Comparison of ENCODE assay signal across 9 cellular contexts in the genomic region with DNA sequence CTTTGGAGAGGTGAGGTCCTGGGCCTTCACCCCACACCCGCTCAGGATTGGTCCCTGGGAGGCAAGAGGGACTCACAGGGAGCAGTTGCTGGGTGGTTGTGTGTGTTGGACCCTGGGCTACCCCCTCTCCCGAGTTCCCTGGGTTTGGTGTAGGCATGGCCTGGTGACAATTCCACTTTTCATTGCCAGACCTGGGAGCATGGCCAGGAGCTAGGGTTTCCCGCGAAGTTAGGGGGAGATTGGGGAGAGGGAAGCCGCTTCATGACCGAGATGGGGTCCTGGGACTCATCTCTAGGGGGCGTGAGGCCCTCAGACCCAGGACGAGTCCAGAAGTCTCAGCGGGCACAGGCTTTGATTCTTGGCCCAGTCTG. TPM values are rescaled to one million over a fixed set of nuclear protein-coding genes. Genes with fewer than 3 reads are reported as not detected.
DNase-seq lines count a peak whose midpoint lies in the region; ATAC-seq and TF ChIP-seq lines count a peak whose summit lies in the region.
"Had no signal": no experiment of that assay in that cellular context is flagged by ENCODE, and none has a peak within 500 bp of the region (broad histone marks: within the 10 kb centered on the region; RNA-seq: fewer than 3 reads in every experiment).

No MANE protein-coding gene starts in this region.

- H3K27me3 Mint-ChIP-seq in GM23338 (ENCODE audit: insufficient read depth, low read depth, poor library complexity), result peaks cover 30% of the 10 kb centered on the region

- H3K79me2 ChIP-seq in GM23338 (replicated peaks; ENCODE audit: insufficient read depth), result peaks cover 31% of the 10 kb centered on the region

- H3K36me3 Mint-ChIP-seq in GM23338 (ENCODE audit: low read depth), result no peaks in the 10 kb centered on the region

- ATAC-seq in GM23338, result peak; percentile 16
- no peak for ATAC-seq in HG03139 (IDR thresholded peaks at IDR 0.05; ENCODE audit: unreplicated experiment)

- peak overlapping the region; percentile 80 for H2AFZ ChIP-seq in GM23338

- peaks cover 28% of the 10 kb centered on the region for H3K4me1 ChIP-seq in GM23338 (ENCODE audit: insufficient read depth)
- peaks cover 15% of the 10 kb centered on the region for H3K4me1 ChIP-seq in iPS DF 6.9 (ENCODE audit: control insufficient read depth, insufficient read depth, low read length)
- H3K4me1 ChIP-seq in skeletal muscle tissue (ENCODE audit: control insufficient read depth in 3 of 3, insufficient read depth in 3 of 3, low read length in 3 of 3), result peaks cover 62 to 91% (median 75%) of the 10 kb centered on the region in 3 donors

- DNase-seq in GM23338 (ENCODE audit: low spot score) (peak; percentile 55), SK-N-MC (ENCODE audit: low read depth, low spot score) (no peak), iPS DF 6.9 (ENCODE audit: low read depth, low spot score) (no peak), C1 segment of cervical spinal cord (lab: John Stamatoyannopoulos, UW) (no peak), NCI-H187 treated with DMSO at 0.1 percent for 48 hours (lab: John Stamatoyannopoulos, UW) (no peak), SKM-1 treated with dmso at 0.1 percent for 144 hours (lab: John Stamatoyannopoulos, UW; ENCODE audit: unreplicated experiment) (no peak)
- DNase-seq: SHP77 treated with DMSO at 0.1 percent for 48 hours had no signal

- peak overlapping the region; percentile 82 for H3K4me3 Mint-ChIP-seq in GM23338

- no CpG with 5 or more reads among the region's 9 CpGs for whole genome bisulfite sequencing in iPS DF 6.9 (ENCODE audit: insufficient coverage, insufficient read length)

- H3K9me3 ChIP-seq in SK-N-MC (ENCODE audit: low read depth, low read length), result no peaks in the 10 kb centered on the region
- H3K9me3 ChIP-seq in iPS DF 6.9 (ENCODE audit: control insufficient read depth, insufficient read depth, low read length), result no peaks in the 10 kb centered on the region
- no peaks in the 10 kb centered on the region for H3K9me3 ChIP-seq in skeletal muscle tissue (ENCODE audit: control insufficient read depth in 3 of 3, low read length in 3 of 3)

- H3K36me3 ChIP-seq in GM23338 (ENCODE audit: insufficient read depth) (no peaks in the 10 kb centered on the region), SK-N-MC (ENCODE audit: insufficient read depth, low read length) (no peaks in the 10 kb centered on the region), iPS DF 6.9 (ENCODE audit: control insufficient read depth, insufficient read depth, low read length) (no peaks in the 10 kb centered on the region), skeletal muscle tissue (ENCODE audit: control insufficient read depth in 3 of 3, insufficient read depth in 3 of 3, low read length in 3 of 3) (no peaks in the 10 kb centered on the region)

- H3K27ac ChIP-seq in GM23338 (ENCODE audit: low read depth) (no peak overlapping the region), SK-N-MC (no peak overlapping the region), iPS DF 6.9 (ENCODE audit: low read length) (no peak overlapping the region), skeletal muscle tissue (ENCODE audit: low read depth, low read length) (peak overlapping the region; percentile 67)

- H3K27me3 ChIP-seq in GM23338 (ENCODE audit: insufficient read depth), result 0 out of 2 replicates have a peak, but pooled peaks cover 3% of the 10 kb centered on the region
- H3K27me3 ChIP-seq in iPS DF 6.9 (ENCODE audit: control insufficient read depth, insufficient read depth, low read length), result no peaks in the 10 kb centered on the region
- H3K27me3 ChIP-seq in skeletal muscle tissue (ENCODE audit: control insufficient read depth in 3 of 3, insufficient read depth in 3 of 3, low read length in 3 of 3), result no peaks in the 10 kb centered on the region

- H3K9ac ChIP-seq in SK-N-MC (ENCODE audit: insufficient read length) (peak overlapping the region; percentile 62), skeletal muscle tissue (ENCODE audit: low read depth in 1 of 3, low read length in 3 of 3) (peak overlapping the region; percentile 59 to 77 (median 69))

- H3F3A ChIP-seq in GM23338 (replicated peaks; ENCODE audit: low read depth), result peaks cover 10% of the 10 kb centered on the region; the same call in 1 of the 2 replicates

- TF ChIP-seq CTCF in GM23338 (conservative IDR thresholded peaks at IDR 0.05; ENCODE audit: low read depth in 2 of 2), result peak; percentile 55 to 60

- no peaks in the 10 kb centered on the region for H3K9me2 ChIP-seq in GM23338 (ENCODE audit: insufficient read depth)

- H3K4me3 ChIP-seq in GM23338, result peak overlapping the region; percentile 94
- H3K4me3 ChIP-seq in SK-N-MC, result peak overlapping the region; percentile 79
- peak overlapping the region; percentile 89 for H3K4me3 ChIP-seq in iPS DF 6.9 (ENCODE audit: low read length)
- peak overlapping the region; percentile 67 to 72 (median 68) for H3K4me3 ChIP-seq in skeletal muscle tissue (ENCODE audit: low read length in 3 of 3)

- peak overlapping the region; percentile 99 for H3K4me2 ChIP-seq in GM23338

- H3K9me3 Mint-ChIP-seq in GM23338, result no peaks in the 10 kb centered on the region

- H3K4me1 Mint-ChIP-seq in GM23338, result peaks cover 46% of the 10 kb centered on the region

- peaks cover 6% of the 10 kb centered on the region; the same call in 1 of the 2 replicates for H4K20me1 ChIP-seq in GM23338 (replicated peaks; ENCODE audit: insufficient read depth)

- no peak overlapping the region for H3K27ac Mint-ChIP-seq in GM23338

TF ChIP-seq in GM23338, 12 proteins besides CTCF, POLR2A, EP300 and RAD21 (continues in another document):
- TF ChIP-seq ETS1 (IDR thresholded peaks at IDR 0.05), result no peak
- TF ChIP-seq EZH2phosphoT487 (IDR thresholded peaks at IDR 0.05; ENCODE audit: unreplicated experiment), result no peak
- TF ChIP-seq REST (IDR thresholded peaks at IDR 0.05; ENCODE audit: unreplicated experiment), result no peak
- no peak for TF ChIP-seq JUNB (IDR thresholded peaks at IDR 0.05; ENCODE audit: unreplicated experiment)
- TF ChIP-seq NANOG (IDR thresholded peaks at IDR 0.05; ENCODE audit: borderline replicate concordance), result no peak
- TF ChIP-seq EZH2 (IDR thresholded peaks at IDR 0.05; ENCODE audit: low read depth, unreplicated experiment), result no peak

RNA-seq across cellular contexts. Expression of gene PALD1, which starts 0.6 kb away (rescaled TPM):
- total RNA-seq in GM23338 (2014; rRNA removed; shearing (Covaris generic)), result 48.7 and 58.2 TPM in 2 replicates
- 11.1 and 11.9 TPM in 2 replicates for polyA plus RNA-seq in GM23338 (2016; fragmentation: Nextera tagmentation; extraction: Ambion mirVana)
- total RNA-seq in skeletal muscle tissue, result 15.7 TPM

RNA-seq across cellular contexts. Expression of gene NODAL, which starts 37.7 kb away (rescaled TPM):
- 28.4 and 29.9 TPM in 2 replicates for total RNA-seq in GM23338 (2014; rRNA removed; shearing (Covaris generic))
- 11.2 and 12.0 TPM in 2 replicates for polyA plus RNA-seq in GM23338 (2016; fragmentation: Nextera tagmentation; extraction: Ambion mirVana)
- not detected for total RNA-seq in skeletal muscle tissue

Comparison
In these comparisons a context has a peak if more than half of its experiments do, and no peak if none do; other contexts are left out.
1. RNA of gene NODAL, which starts 37.7 kb away (total RNA-seq): 28.4 to 29.9 TPM in GM23338; not detected in skeletal muscle tissue (single experiment); every median in the first group is over 10 times any median in the second.
2. Peak in every context shown above with its lines, with median percentiles within 50 percentile points of each other: H3K4me3 ChIP-seq.